ENCODE assay signal across 8 cellular contexts in the genomic region with DNA sequence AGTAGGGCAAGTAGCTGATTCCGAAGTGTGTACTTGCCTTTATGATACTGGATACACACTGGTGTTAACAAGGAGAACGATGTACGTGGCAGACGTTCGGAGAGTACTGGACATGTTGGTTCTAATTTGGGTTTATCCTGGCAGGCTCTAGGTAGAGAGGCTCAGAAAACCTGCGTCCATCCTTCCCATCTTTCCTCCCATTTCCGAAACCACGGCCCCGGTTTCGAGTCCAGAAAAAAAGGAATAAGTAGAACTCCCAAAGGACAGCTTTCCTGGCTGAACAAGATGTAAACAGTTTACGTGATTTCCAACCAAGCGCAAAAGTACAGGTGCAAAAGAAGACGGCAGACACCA. TPM values are rescaled to one million over a fixed set of nuclear protein-coding genes. Genes with fewer than 3 reads are reported as not detected.
DNase-seq lines count a peak whose midpoint lies in the region; ATAC-seq, FAIRE-seq and TF ChIP-seq lines count a peak whose summit lies in the region.

No MANE protein-coding gene starts in this region.

- H3K27me3 Mint-ChIP-seq in CD4-positive, CD25-positive, alpha-beta regulatory T cell, result no peaks in the 10 kb centered on the region

- peaks cover 3% of the 10 kb centered on the region for H3K36me3 Mint-ChIP-seq in CD4-positive, CD25-positive, alpha-beta regulatory T cell

- no peaks in the 10 kb centered on the region for H3K9me3 Mint-ChIP-seq in CD4-positive, CD25-positive, alpha-beta regulatory T cell

- H3K4me3 Mint-ChIP-seq in CD4-positive, CD25-positive, alpha-beta regulatory T cell, result peak overlapping the region; percentile 94 to 99 (median 98)

- peak in 1 of 2 donors; percentile 18 for ATAC-seq in CD4-positive, CD25-positive, alpha-beta regulatory T cell (ENCODE audit: low read depth in 2 of 2)
- peak; percentile 17 for ATAC-seq in GM21447 (IDR thresholded peaks at IDR 0.05; ENCODE audit: unreplicated experiment)

- no peaks in the 10 kb centered on the region for H3K27me3 ChIP-seq in CD4-positive, CD25-positive, alpha-beta regulatory T cell (ENCODE audit: control insufficient read depth, insufficient read depth, low read length)
- H3K27me3 ChIP-seq in HUES64 (ENCODE audit: insufficient read depth, low read length), result no peaks in the 10 kb centered on the region
- no peaks in the 10 kb centered on the region for H3K27me3 ChIP-seq in mononuclear cell (ENCODE audit: insufficient read depth, low read length)

- peak overlapping the region; percentile 94 to 100 (median 99) for H3K27ac Mint-ChIP-seq in CD4-positive, CD25-positive, alpha-beta regulatory T cell

- TF ChIP-seq CTCF in choroid plexus epithelial cell (conservative IDR thresholded peaks at IDR 0.05; ENCODE audit: low read depth, low read length), result no peak

- H3K9ac ChIP-seq in HUES64 (ENCODE audit: low read depth, low read length), result peak overlapping the region; percentile 85

- no peaks in the 10 kb centered on the region for H3K9me3 ChIP-seq in CD4-positive, CD25-positive, alpha-beta regulatory T cell (ENCODE audit: control insufficient read depth in 2 of 2, low read length in 2 of 2)
- H3K9me3 ChIP-seq in HUES64 (ENCODE audit: insufficient read depth, low read depth, low read length), result no peaks in the 10 kb centered on the region
- no peaks in the 10 kb centered on the region for H3K9me3 ChIP-seq in mononuclear cell (ENCODE audit: low read depth, low read length)

- whole genome bisulfite sequencing in HUES64, result 2% methylated on average over 13 of the region's 13 CpGs

- H3K4me1 Mint-ChIP-seq in CD4-positive, CD25-positive, alpha-beta regulatory T cell, result peaks cover 10 to 35% (median 21%) of the 10 kb centered on the region in 4 donors

- H3K4me3 ChIP-seq in CD4-positive, CD25-positive, alpha-beta regulatory T cell (ENCODE audit: low read depth, low read length), result peak overlapping the region; percentile 93
- peak overlapping the region; percentile 87 for H3K4me3 ChIP-seq in HUES64 (ENCODE audit: low read length)
- H3K4me3 ChIP-seq in choroid plexus epithelial cell (ENCODE audit: low read depth, low read length), result peak overlapping the region; percentile 79
- peak overlapping the region; percentile 82 for H3K4me3 ChIP-seq in mononuclear cell (ENCODE audit: low read length)

- H3K27ac ChIP-seq in CD4-positive, CD25-positive, alpha-beta regulatory T cell (ENCODE audit: insufficient read depth, low read length, poor library complexity, severe bottlenecking), result peak overlapping the region; percentile 82
- H3K27ac ChIP-seq in HUES64 (ENCODE audit: low read depth, low read length), result no peak overlapping the region

- H3K4me1 ChIP-seq in CD4-positive, CD25-positive, alpha-beta regulatory T cell (ENCODE audit: control insufficient read depth, insufficient read depth, low read length, poor library complexity, severe bottlenecking), result peaks cover 16% of the 10 kb centered on the region
- H3K4me1 ChIP-seq in HUES64 (ENCODE audit: insufficient read depth, low read length) (peaks cover 23% of the 10 kb centered on the region), mononuclear cell (ENCODE audit: insufficient read depth, low read length) (peaks cover 21% of the 10 kb centered on the region)

- DNase-seq in CD4-positive, CD25-positive, alpha-beta regulatory T cell, result peak in 1 of 3 donors; percentile 46
- DNase-seq in choroid plexus epithelial cell (ENCODE audit: low read depth) (peak; percentile 5), GM12891 (ENCODE audit: insufficient read length, low spot score) (no peak), activated gamma-delta T cell (lab: John Stamatoyannopoulos, UW) (no peak)
- no peak for DNase-seq in stimulated activated CD4-positive, alpha-beta T cell treated with anti-CD3 and anti-CD28 coated beads, Interleukin-4, amount 100 ng/mL, for 4 hours

- H3K36me3 ChIP-seq in CD4-positive, CD25-positive, alpha-beta regulatory T cell (ENCODE audit: control insufficient read depth, insufficient read depth, low read length), result no peaks in the 10 kb centered on the region
- H3K36me3 ChIP-seq in HUES64 (ENCODE audit: insufficient read depth, low read length), result no peaks in the 10 kb centered on the region

- no peak for TF ChIP-seq POLR2A in GM12891 (IDR thresholded peaks at IDR 0.05; ENCODE audit: low read depth, low read length)

- no peak for FAIRE-seq in GM12891 (lab: Jason Lieb, UNC)

TF ChIP-seq in GM12891, 5 proteins besides CTCF, POLR2A, EP300 and RAD21:
- TF ChIP-seq POU2F2 (IDR thresholded peaks at IDR 0.05; ENCODE audit: low read depth, low read length) (no peak), POLR2AphosphoS5 (IDR thresholded peaks at IDR 0.05; ENCODE audit: low read depth, low read length) (no peak), PAX5 (IDR thresholded peaks at IDR 0.05; ENCODE audit: insufficient read depth, low read length, severe bottlenecking) (no peak), TAF1 (IDR thresholded peaks at IDR 0.05; ENCODE audit: low read depth, low read length) (no peak), SPI1 (IDR thresholded peaks at IDR 0.05; ENCODE audit: low read depth, low read length) (no peak)

RNA-seq across cellular contexts. Expression of a gene that starts 0.3 kb away (rescaled TPM):
- 24.5 TPM for total RNA-seq in CD4-positive, CD25-positive, alpha-beta regulatory T cell
- polyA plus RNA-seq in CD4-positive, CD25-positive, alpha-beta regulatory T cell, result 10 to 100 TPM; 39.0 to 58.5 (median 44.9) TPM
- polyA plus RNA-seq in HUES64 (2013, experiment 1 of 2), result 45.1 TPM
- polyA plus RNA-seq in HUES64 (2013, experiment 2 of 2), result 49.3 TPM
- 29.5 TPM for total RNA-seq in mononuclear cell
- polyA plus RNA-seq in GM12891 (2012; ENCODE audit: low read depth, missing spikeins), result 26.1 TPM

RNA-seq across cellular contexts. Expression of a gene that starts 8.4 kb away (rescaled TPM):
- total RNA-seq in CD4-positive, CD25-positive, alpha-beta regulatory T cell, result 0.44 TPM
- polyA plus RNA-seq in CD4-positive, CD25-positive, alpha-beta regulatory T cell, result under 1 TPM in 1 of 4 donors, not detected in 3; 0.07 TPM
- 0.10 TPM for polyA plus RNA-seq in HUES64 (2013, experiment 1 of 2)
- polyA plus RNA-seq in HUES64 (2013, experiment 2 of 2), result not detected
- total RNA-seq in mononuclear cell, result 0.21 TPM
- polyA plus RNA-seq in GM12891 (2012; ENCODE audit: low read depth, missing spikeins), result 0.05 TPM

RNA-seq across cellular contexts. Expression of a gene that starts 54.8 kb away (rescaled TPM):
- 30.1 TPM for total RNA-seq in CD4-positive, CD25-positive, alpha-beta regulatory T cell
- 10 to 100 TPM; 20.7 to 37.7 (median 27.6) TPM for polyA plus RNA-seq in CD4-positive, CD25-positive, alpha-beta regulatory T cell
- polyA plus RNA-seq in HUES64 (2013, experiment 1 of 2), result 53.9 TPM
- 50.0 TPM for polyA plus RNA-seq in HUES64 (2013, experiment 2 of 2)
- 44.5 TPM for total RNA-seq in mononuclear cell
- 6.9 TPM for polyA plus RNA-seq in GM12891 (2012; ENCODE audit: low read depth, missing spikeins)
